ENCODE assay signal across 9 cellular contexts in the genomic region with DNA sequence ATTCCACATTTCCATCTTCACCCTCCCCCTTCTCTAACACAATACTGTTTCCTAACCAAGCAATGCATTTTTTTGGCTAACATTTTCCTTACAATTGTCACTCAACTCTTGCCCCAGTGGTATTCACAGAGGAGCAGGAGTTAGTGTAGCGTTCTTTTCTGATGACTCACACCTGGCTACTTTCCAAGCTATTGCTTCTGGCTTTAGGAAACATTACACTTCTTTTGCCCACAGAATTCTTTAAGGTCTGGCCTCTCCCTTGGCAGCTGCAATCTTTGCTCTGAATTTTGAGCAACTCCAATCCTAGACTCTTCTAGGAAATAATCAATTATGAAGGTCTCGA.
DNase-seq lines count a peak whose midpoint lies in the region; ATAC-seq and TF ChIP-seq lines count a peak whose summit lies in the region.
"Had no signal": no experiment of that assay in that cellular context is flagged by ENCODE, and none has a peak within 500 bp of the region (broad histone marks: within the 10 kb centered on the region; RNA-seq: fewer than 3 reads in every experiment).

No MANE protein-coding gene starts in this region.

- 0 out of 2 replicates have a peak, but pooled peaks have one; percentile 11 for TF ChIP-seq RAD21 in Ishikawa (IDR thresholded peaks at IDR 0.05; ENCODE audit: low read depth)

- in situ Hi-C loops in astrocyte of the spinal cord (cut with HindIII; ENCODE audit: low sequenced_read_pairs), result no loop called here

- no peak overlapping the region for H3K4me3 ChIP-seq in AG04449 (ENCODE audit: low read depth, low read length)
- H3K4me3 ChIP-seq in astrocyte of the spinal cord (ENCODE audit: low read depth, low read length), result no peak overlapping the region

- TF ChIP-seq CTCF in AG04449 (IDR thresholded peaks at IDR 0.05; ENCODE audit: insufficient read depth, low read length, missing control alignments), result no peak
- no peak for TF ChIP-seq CTCF in astrocyte of the spinal cord (IDR thresholded peaks at IDR 0.05; ENCODE audit: low read depth, low read length)

- no peak for ATAC-seq in HG03039 (IDR thresholded peaks at IDR 0.05; ENCODE audit: unreplicated experiment)
- ATAC-seq in GM19467 (IDR thresholded peaks at IDR 0.05; ENCODE audit: unreplicated experiment), result no peak

- no peak overlapping the region for H3K27ac ChIP-seq in caudate nucleus (ENCODE audit: low read depth, low read length)
- H3K27ac ChIP-seq: VCaP had no signal

- POLR2A ChIA-PET in AG04449 (lab: Yijun Ruan, JAX), result interaction anchor here (1.1 to 2.2 kb wide), 3 partner anchors 14 to 23 kb away, joined by 3 to 9 read pairs (median 4); no protein-coding TSS in a partner anchor

- CTCF ChIA-PET in AG04449 (lab: Yijun Ruan, JAX), result interaction anchor here (0.8 to 3.2 kb wide), 4 partner anchors 13 to 46 kb away, joined by 4 to 14 read pairs (median 8); no protein-coding TSS in a partner anchor

- TF ChIP-seq EP300 in Ishikawa (IDR thresholded peaks at IDR 0.05; ENCODE audit: borderline replicate concordance), result peak; percentile 95

- DNase-seq in AG04449 (ENCODE audit: low read depth, low spot score) (peak; percentile 94), astrocyte of the spinal cord (ENCODE audit: low read depth, low spot score) (peak; percentile 98), left kidney (ENCODE audit: low read depth, low spot score) (peak; percentile 87), caudate nucleus (lab: John Stamatoyannopoulos, UW) (no peak), DMS153 (lab: John Stamatoyannopoulos, UW) (no peak)

TF ChIP-seq in Ishikawa, 13 proteins besides CTCF, POLR2A, EP300 and RAD21:
- TF ChIP-seq, protein P1, sequence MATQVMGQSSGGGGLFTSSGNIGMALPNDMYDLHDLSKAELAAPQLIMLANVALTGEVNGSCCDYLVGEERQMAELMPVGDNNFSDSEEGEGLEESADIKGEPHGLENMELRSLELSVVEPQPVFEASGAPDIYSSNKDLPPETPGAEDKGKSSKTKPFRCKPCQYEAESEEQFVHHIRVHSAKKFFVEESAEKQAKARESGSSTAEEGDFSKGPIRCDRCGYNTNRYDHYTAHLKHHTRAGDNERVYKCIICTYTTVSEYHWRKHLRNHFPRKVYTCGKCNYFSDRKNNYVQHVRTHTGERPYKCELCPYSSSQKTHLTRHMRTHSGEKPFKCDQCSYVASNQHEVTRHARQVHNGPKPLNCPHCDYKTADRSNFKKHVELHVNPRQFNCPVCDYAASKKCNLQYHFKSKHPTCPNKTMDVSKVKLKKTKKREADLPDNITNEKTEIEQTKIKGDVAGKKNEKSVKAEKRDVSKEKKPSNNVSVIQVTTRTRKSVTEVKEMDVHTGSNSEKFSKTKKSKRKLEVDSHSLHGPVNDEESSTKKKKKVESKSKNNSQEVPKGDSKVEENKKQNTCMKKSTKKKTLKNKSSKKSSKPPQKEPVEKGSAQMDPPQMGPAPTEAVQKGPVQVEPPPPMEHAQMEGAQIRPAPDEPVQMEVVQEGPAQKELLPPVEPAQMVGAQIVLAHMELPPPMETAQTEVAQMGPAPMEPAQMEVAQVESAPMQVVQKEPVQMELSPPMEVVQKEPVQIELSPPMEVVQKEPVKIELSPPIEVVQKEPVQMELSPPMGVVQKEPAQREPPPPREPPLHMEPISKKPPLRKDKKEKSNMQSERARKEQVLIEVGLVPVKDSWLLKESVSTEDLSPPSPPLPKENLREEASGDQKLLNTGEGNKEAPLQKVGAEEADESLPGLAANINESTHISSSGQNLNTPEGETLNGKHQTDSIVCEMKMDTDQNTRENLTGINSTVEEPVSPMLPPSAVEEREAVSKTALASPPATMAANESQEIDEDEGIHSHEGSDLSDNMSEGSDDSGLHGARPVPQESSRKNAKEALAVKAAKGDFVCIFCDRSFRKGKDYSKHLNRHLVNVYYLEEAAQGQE (IDR thresholded peaks at IDR 0.05; ENCODE audit: low read depth), result no peak
- TF ChIP-seq TEAD4 (IDR thresholded peaks at IDR 0.05) (peak; percentile 96), FOXM1 (IDR thresholded peaks at IDR 0.05; ENCODE audit: borderline replicate concordance, low read depth) (peak; percentile 89), NFIC (IDR thresholded peaks at IDR 0.05) (peak; percentile 99), TAF1 (IDR thresholded peaks at IDR 0.05; ENCODE audit: low read depth) (no peak), TCF12 (IDR thresholded peaks at IDR 0.05; ENCODE audit: low read depth) (peak; percentile 92), YY1 (IDR thresholded peaks at IDR 0.05; ENCODE audit: low read depth) (0 out of 2 replicates have a peak, but pooled peaks have one; percentile 0), CEBPB (IDR thresholded peaks at IDR 0.05) (peak; percentile 85), ZBTB7A (IDR thresholded peaks at IDR 0.05; ENCODE audit: low read depth) (no peak)
- TF ChIP-seq, protein P2, sequence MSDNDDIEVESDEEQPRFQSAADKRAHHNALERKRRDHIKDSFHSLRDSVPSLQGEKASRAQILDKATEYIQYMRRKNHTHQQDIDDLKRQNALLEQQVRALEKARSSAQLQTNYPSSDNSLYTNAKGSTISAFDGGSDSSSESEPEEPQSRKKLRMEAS (IDR thresholded peaks at IDR 0.05), result peak; percentile 34
- TF ChIP-seq, protein P3, sequence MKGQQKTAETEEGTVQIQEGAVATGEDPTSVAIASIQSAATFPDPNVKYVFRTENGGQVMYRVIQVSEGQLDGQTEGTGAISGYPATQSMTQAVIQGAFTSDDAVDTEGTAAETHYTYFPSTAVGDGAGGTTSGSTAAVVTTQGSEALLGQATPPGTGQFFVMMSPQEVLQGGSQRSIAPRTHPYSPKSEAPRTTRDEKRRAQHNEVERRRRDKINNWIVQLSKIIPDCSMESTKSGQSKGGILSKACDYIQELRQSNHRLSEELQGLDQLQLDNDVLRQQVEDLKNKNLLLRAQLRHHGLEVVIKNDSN (IDR thresholded peaks at IDR 0.05), result no peak
TF ChIP-seq in Ishikawa: peak in this region for 7.

Comparison
In these comparisons a context has a peak if more than half of its experiments do, and no peak if none do; other contexts are left out.
1. DNase-seq: peak in AG04449 (single experiment), astrocyte of the spinal cord (single experiment) and left kidney (single experiment); none in caudate nucleus (0 of 61) and DMS153 (single experiment).